Comparison of ENCODE assay signal across 1 cellular context in genomic region chr3:128854382-128854939, GRCh38.
TF ChIP-seq lines count a peak whose summit lies in the region.

No MANE protein-coding gene starts in this region.

TF ChIP-seq in HCT116, 20 proteins besides CTCF, POLR2A, EP300 and RAD21 (continued from another document):
- no peak for TF ChIP-seq REST (IDR thresholded peaks at IDR 0.05; ENCODE audit: low read depth)
